ENCODE assay signal across 20 cellular contexts in genomic region chr2:121189656-121190381, GRCh38.
"Had no signal": no experiment of that assay in that cellular context is flagged by ENCODE, and none has a peak within 500 bp of the region (broad histone marks: within the 10 kb centered on the region; RNA-seq: fewer than 3 reads in every experiment).

No MANE protein-coding gene starts in this region.

- H3K36me3 Mint-ChIP-seq: activated naive CD8-positive, alpha-beta T cell; naive thymus-derived CD8-positive, alpha-beta T cell had no signal

- H3K36me3 ChIP-seq: brain microvascular endothelial cell, uterus had no signal

- H3K4me3 Mint-ChIP-seq: activated naive CD8-positive, alpha-beta T cell; activated T-cell treated with anti-CD3 and anti-CD28 coated beads, Interleukin-2, amount 50 U/mL, for 24 hours; naive thymus-derived CD8-positive, alpha-beta T cell; stimulated activated naive CD8-positive, alpha-beta T cell treated with anti-CD3 and anti-CD28 coated beads, Interleukin-15, Interleukin-2, amounts not matched to agents 100 ng/mL and 50 ng/mL, for 24 hours; T-helper 2 cell treated with Interferon-gamma antibody and Interleukin-4, amounts not matched to agents 5 μg/mL and 100 μg/mL, for 36 hours had no signal

- H3K27me3 Mint-ChIP-seq: activated naive CD8-positive, alpha-beta T cell; activated T-cell treated with anti-CD3 and anti-CD28 coated beads, Interleukin-2, amount 50 U/mL, for 24 hours; stimulated activated naive CD8-positive, alpha-beta T cell treated with anti-CD3 and anti-CD28 coated beads, Interleukin-15, Interleukin-2, amounts not matched to agents 100 ng/mL and 50 ng/mL, for 24 hours had no signal

- H3K4me1 Mint-ChIP-seq: naive thymus-derived CD8-positive, alpha-beta T cell had no signal

- H3K4me1 ChIP-seq: psoas muscle, testis, uterus had no signal

- DNase-seq: activated CD4-positive, alpha-beta T cell treated with anti-CD3 and anti-CD28 coated beads, Interleukin-2, amount 50 U/mL, for 4 hours; activated CD4-positive, CD25-positive, alpha-beta regulatory T cell treated with anti-CD3 and anti-CD28 coated beads, Interleukin-2, amount 50 U/mL, for 72 hours; activated gamma-delta T cell; activated T-cell treated with anti-CD3 and anti-CD28 coated beads, Interleukin-2, amount 50 U/mL, for 24 hours; amygdala; brain microvascular endothelial cell; cerebellar nuclear complex; dermis blood vessel endothelial cell; erythroblast; mucosa of descending colon; naive thymus-derived CD8-positive, alpha-beta T cell; psoas muscle; stimulated activated CD4-positive, alpha-beta T cell treated with anti-CD3 and anti-CD28 coated beads, Interleukin-15, amount 100 ng/mL, for 24 hours; stimulated activated CD4-positive, alpha-beta T cell treated with anti-CD3 and anti-CD28 coated beads, Interleukin-4, amount 100 ng/mL, for 24 hours; testis; uterus had no signal

- H2AFZ ChIP-seq: hepatocyte had no signal

- H3K27ac ChIP-seq: brain microvascular endothelial cell, hepatocyte, psoas muscle, testis, uterus had no signal

- H3K9me3 Mint-ChIP-seq: activated T-cell treated with anti-CD3 and anti-CD28 coated beads, Interleukin-2, amount 50 U/mL, for 24 hours; naive thymus-derived CD8-positive, alpha-beta T cell; stimulated activated naive CD8-positive, alpha-beta T cell treated with anti-CD3 and anti-CD28 coated beads, Interleukin-15, Interleukin-2, amounts not matched to agents 100 ng/mL and 50 ng/mL, for 24 hours; T-helper 2 cell treated with Interferon-gamma antibody and Interleukin-4, amounts not matched to agents 5 μg/mL and 100 μg/mL, for 36 hours had no signal

- H3K9me3 ChIP-seq: mucosa of descending colon, psoas muscle, testis, uterus had no signal

- ATAC-seq: mucosa of descending colon; naive thymus-derived CD8-positive, alpha-beta T cell; psoas muscle had no signal

- H3K27ac Mint-ChIP-seq: activated naive CD8-positive, alpha-beta T cell; activated T-cell treated with anti-CD3 and anti-CD28 coated beads, Interleukin-2, amount 50 U/mL, for 24 hours; naive thymus-derived CD8-positive, alpha-beta T cell; stimulated activated naive CD8-positive, alpha-beta T cell treated with anti-CD3 and anti-CD28 coated beads, Interleukin-15, Interleukin-2, amounts not matched to agents 100 ng/mL and 50 ng/mL, for 24 hours; T-helper 2 cell treated with Interferon-gamma antibody and Interleukin-4, amounts not matched to agents 5 μg/mL and 100 μg/mL, for 36 hours had no signal

- H3K27me3 ChIP-seq: brain microvascular endothelial cell, hepatocyte, testis, uterus had no signal

- H3K4me2 ChIP-seq: hepatocyte had no signal

- H3K4me3 ChIP-seq: hepatocyte, mucosa of descending colon, psoas muscle, testis, uterus had no signal
